16 cellular contexts compared by ENCODE assay signal in the genomic region with DNA sequence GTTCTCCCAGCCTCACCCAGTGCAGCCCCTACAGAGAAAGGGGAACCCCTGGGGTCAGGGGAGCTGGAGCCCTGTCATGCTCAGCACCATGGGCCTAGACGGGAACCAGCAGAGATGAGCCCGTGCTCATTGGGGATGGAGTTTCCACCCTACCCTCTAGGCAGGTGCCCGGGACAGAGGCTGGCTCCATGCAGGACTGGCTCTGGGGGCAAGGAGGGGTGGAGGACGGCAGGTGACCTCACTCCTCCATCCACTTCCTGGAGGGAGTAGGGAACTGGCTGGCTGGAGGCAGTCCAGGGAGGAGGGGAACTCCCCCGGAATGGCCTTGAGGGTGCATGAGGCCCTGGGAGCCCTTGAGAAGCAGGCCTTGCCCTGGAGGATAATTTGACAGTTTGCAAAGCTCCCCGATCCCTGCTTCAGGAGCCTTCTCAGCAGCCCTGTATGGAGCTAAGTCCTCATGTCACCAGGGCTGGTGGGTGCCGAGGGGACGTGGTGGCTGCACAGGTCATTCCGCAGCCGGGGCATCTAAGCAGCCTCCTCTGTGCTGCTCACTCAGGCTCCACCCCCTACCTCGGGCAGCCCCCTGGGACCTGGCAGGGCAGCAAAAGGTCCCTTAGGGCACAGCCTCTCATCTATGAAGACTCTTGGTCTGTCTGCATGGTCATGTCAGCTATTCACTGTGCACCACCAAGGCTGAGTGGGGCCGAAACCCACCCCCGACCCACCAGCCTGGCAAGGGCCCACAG. TPM values are rescaled to one million over a fixed set of nuclear protein-coding genes. Genes with fewer than 3 reads are reported as not detected.
DNase-seq lines count a peak whose midpoint lies in the region; ATAC-seq and TF ChIP-seq lines count a peak whose summit lies in the region.
"Had no signal": no experiment of that assay in that cellular context is flagged by ENCODE, and none has a peak within 500 bp of the region (broad histone marks: within the 10 kb centered on the region; RNA-seq: fewer than 3 reads in every experiment).

No MANE protein-coding gene starts in this region.

- H3K27me3 ChIP-seq in BLaER1 treated with 17β-estradiol and CSF1 and Interleukin-3, amounts not matched to agents 10 nM and 100 nM, result no peaks in the 10 kb centered on the region
- H3K27me3 ChIP-seq: cardiac muscle cell had no signal

- peaks cover 15% of the 10 kb centered on the region for H3K27me3 Mint-ChIP-seq in osteocyte (ENCODE audit: unreplicated experiment)
- H3K27me3 Mint-ChIP-seq: activated naive CD8-positive, alpha-beta T cell treated with anti-CD3 and anti-CD28 coated beads, Interleukin-2, amount 50 U/mL, for 24 hours had no signal

- H3K4me1 ChIP-seq in BLaER1 treated with 17β-estradiol and CSF1 and Interleukin-3, amounts not matched to agents 10 nM and 100 nM, result peaks cover 32 to 56% (median 35%) of the 10 kb centered on the region in 10 experiments

- ATAC-seq in HG02759 (IDR thresholded peaks at IDR 0.05; ENCODE audit: unreplicated experiment) (no peak), GM21737 (IDR thresholded peaks at IDR 0.05; ENCODE audit: unreplicated experiment) (no peak)
- ATAC-seq: activated naive CD8-positive, alpha-beta T cell treated with anti-CD3 and anti-CD28 coated beads, Interleukin-2, amount 50 U/mL, for 24 hours; naive thymus-derived CD8-positive, alpha-beta T cell had no signal

- peak overlapping the region in 2 of 11 experiments; percentile 9 to 11; a peak in 2 of 22 replicates for H3K9ac ChIP-seq in BLaER1 treated with 17β-estradiol and CSF1 and Interleukin-3, amounts not matched to agents 10 nM and 100 nM

- no peaks in the 10 kb centered on the region for H4K20me1 ChIP-seq in BLaER1 treated with 17β-estradiol and CSF1 and Interleukin-3, amounts not matched to agents 10 nM and 100 nM

- H3K9me3 ChIP-seq in BLaER1 treated with 17β-estradiol and CSF1 and Interleukin-3, amounts not matched to agents 10 nM and 100 nM (replicated peaks in 1 of 11), result no peaks in the 10 kb centered on the region

- H3K27ac Mint-ChIP-seq in osteocyte (ENCODE audit: unreplicated experiment), result no peak overlapping the region
- H3K27ac Mint-ChIP-seq: activated naive CD8-positive, alpha-beta T cell treated with anti-CD3 and anti-CD28 coated beads, Interleukin-2, amount 50 U/mL, for 24 hours had no signal

- no peaks in the 10 kb centered on the region for H3K36me3 ChIP-seq in BLaER1 treated with 17β-estradiol and CSF1 and Interleukin-3, amounts not matched to agents 10 nM and 100 nM
- H3K36me3 ChIP-seq: cardiac muscle cell had no signal

- TF ChIP-seq CTCF in osteocyte (IDR thresholded peaks at IDR 0.05), result no peak

- peak; percentile 30 for DNase-seq in dermis blood vessel endothelial cell
- DNase-seq in osteocyte (ENCODE audit: extremely low spot score, unreplicated experiment), result peak; percentile 76
- no peak for DNase-seq in NCI-H1105 treated with DMSO at 0.1 percent for 48 hours (lab: John Stamatoyannopoulos, UW)
- DNase-seq in retina, result no peak
- DNase-seq: activated CD4-positive, alpha-beta T cell treated with anti-CD3 and anti-CD28 coated beads, Interleukin-2, amount 50 U/mL, for 48 hours; activated naive CD8-positive, alpha-beta T cell treated with anti-CD3 and anti-CD28 coated beads, Interleukin-2, amount 50 U/mL, for 24 hours; effector memory CD4-positive, alpha-beta T cell; KBM-7; naive thymus-derived CD8-positive, alpha-beta T cell; NCI-H1092 treated with DMSO at 0.1 percent for 48 hours; NCI-H774 had no signal

- H3K27ac ChIP-seq in BLaER1 treated with 17β-estradiol and CSF1 and Interleukin-3, amounts not matched to agents 10 nM and 100 nM, result peak overlapping the region in 1 of 11 experiments; percentile 55; a peak in 2 of 22 replicates
- H3K27ac ChIP-seq: cardiac muscle cell had no signal

- H3K4me3 Mint-ChIP-seq in osteocyte (ENCODE audit: unreplicated experiment), result no peak overlapping the region
- H3K4me3 Mint-ChIP-seq: activated naive CD8-positive, alpha-beta T cell treated with anti-CD3 and anti-CD28 coated beads, Interleukin-2, amount 50 U/mL, for 24 hours had no signal

- H3K4me2 ChIP-seq in BLaER1 treated with 17β-estradiol and CSF1 and Interleukin-3, amounts not matched to agents 10 nM and 100 nM, result peak overlapping the region; percentile 22 to 88 (median 67)

- no peak overlapping the region for H3K4me3 ChIP-seq in BLaER1 treated with 17β-estradiol and CSF1 and Interleukin-3, amounts not matched to agents 10 nM and 100 nM
- H3K4me3 ChIP-seq: cardiac muscle cell had no signal

- peak; percentile 25 for TF ChIP-seq POLR2A in GM19099 (IDR thresholded peaks at IDR 0.05; ENCODE audit: extremely low read depth, insufficient read length, low read depth)

- H3K4me1 Mint-ChIP-seq in osteocyte (ENCODE audit: unreplicated experiment), result peaks cover 5% of the 10 kb centered on the region

- no peaks in the 10 kb centered on the region for H3K9me3 Mint-ChIP-seq in osteocyte (ENCODE audit: unreplicated experiment)
- H3K9me3 Mint-ChIP-seq: activated naive CD8-positive, alpha-beta T cell treated with anti-CD3 and anti-CD28 coated beads, Interleukin-2, amount 50 U/mL, for 24 hours; naive thymus-derived CD8-positive, alpha-beta T cell had no signal

- H3K36me3 Mint-ChIP-seq in osteocyte (ENCODE audit: unreplicated experiment), result no peaks in the 10 kb centered on the region
- H3K36me3 Mint-ChIP-seq: naive thymus-derived CD8-positive, alpha-beta T cell had no signal

RNA-seq across cellular contexts. Expression of a gene that starts 2.1 kb away (rescaled TPM):
- 0.05 and 0.51 TPM in 2 replicates for total RNA-seq in dermis blood vessel endothelial cell
- total RNA-seq in osteocyte, result not detected in 2 replicates
- total RNA-seq: cardiac muscle cell had no signal

RNA-seq across cellular contexts. Expression of a gene that starts 33.5 kb away (rescaled TPM):
- total RNA-seq in dermis blood vessel endothelial cell (11.4 and 15.4 TPM in 2 replicates), osteocyte (25.9 and 26.3 TPM in 2 replicates)

Comparison
In these comparisons a context has a peak if more than half of its experiments do, and no peak if none do; other contexts are left out.
1. DNase-seq: peak in dermis blood vessel endothelial cell (single experiment) and osteocyte (single experiment); none in NCI-H1105 treated with DMSO at 0.1 percent for 48 hours (single experiment) and retina (single experiment).